Comparison of ENCODE assay signal across 1 cellular context in genomic region chr12:111597731-111598636, GRCh38.
A peak's percentile ranks its signal among the peaks of the same experiment; 100 is the strongest.
TF ChIP-seq lines count a peak whose summit lies in the region.

No MANE protein-coding gene starts in this region.

TF ChIP-seq in K562, 482 proteins besides CTCF, POLR2A, EP300 and RAD21 (continued from another document and continues in another):
- TF ChIP-seq PATZ1 (CRISPR knock-in tag; IDR thresholded peaks at IDR 0.05; ENCODE audit: borderline replicate concordance) (no peak), ZNF184 (CRISPR knock-in tag; IDR thresholded peaks at IDR 0.05) (no peak), ID3 (CRISPR knock-in tag; IDR thresholded peaks at IDR 0.05) (no peak), ID3 (tag; IDR thresholded peaks at IDR 0.05) (0 out of 2 replicates have a peak, but pooled peaks have one; percentile 7), SP2 (IDR thresholded peaks at IDR 0.05; ENCODE audit: extremely low read depth, low read depth, low read length, poor library complexity, severe bottlenecking) (no peak), RFX5 (IDR thresholded peaks at IDR 0.05; ENCODE audit: low read depth, low read length) (no peak), ZNF224 (CRISPR knock-in tag; IDR thresholded peaks at IDR 0.05) (no peak), CTBP1 (IDR thresholded peaks at IDR 0.05; ENCODE audit: borderline replicate concordance) (peak; percentile 29), ZNF584 (CRISPR knock-in tag; IDR thresholded peaks at IDR 0.05; ENCODE audit: low read depth) (peak; percentile 80; the same call in 1 of the 2 replicates), RBM17 (IDR thresholded peaks at IDR 0.05; ENCODE audit: borderline replicate concordance, low read depth, low read length) (no peak), ZBTB26 (CRISPR knock-in tag; IDR thresholded peaks at IDR 0.05) (no peak), YY1 (IDR thresholded peaks at IDR 0.05; ENCODE audit: borderline replicate concordance in 1 of 3, control insufficient read depth in 1 of 3, extremely low read depth in 1 of 3, insufficient read depth in 3 of 3, insufficient read length in 1 of 3, insufficient replicate concordance in 2 of 3, low read depth in 1 of 3, low read length in 2 of 3) (peak in 2 of 3 experiments; percentile 27 to 81), ZNF76 (CRISPR knock-in tag; IDR thresholded peaks at IDR 0.05; ENCODE audit: borderline replicate concordance) (no peak), POLR3G (IDR thresholded peaks at IDR 0.05; ENCODE audit: extremely low read depth, insufficient read length, insufficient replicate concordance) (no peak), KDM2B (CRISPR knock-in tag; IDR thresholded peaks at IDR 0.05) (no peak), EWSR1 (IDR thresholded peaks at IDR 0.05; ENCODE audit: borderline replicate concordance, low read depth, partially characterized antibody) (no peak), RBM25 (IDR thresholded peaks at IDR 0.05; ENCODE audit: low read depth, low read length, severe bottlenecking) (no peak), TEAD1 (CRISPR knock-in tag; IDR thresholded peaks at IDR 0.05) (no peak), NR0B1 (IDR thresholded peaks at IDR 0.05; ENCODE audit: partially characterized antibody) (no peak), GTF2A2 (tag; IDR thresholded peaks at IDR 0.05) (no peak), MCM3 (IDR thresholded peaks at IDR 0.05) (no peak), STAT5A (IDR thresholded peaks at IDR 0.05; ENCODE audit: borderline replicate concordance, low read length) (no peak), NFATC3 (IDR thresholded peaks at IDR 0.05) (no peak), TCF15 (CRISPR knock-in tag; IDR thresholded peaks at IDR 0.05) (no peak), JUNB (CRISPR knock-in tag; conservative IDR thresholded peaks at IDR 0.05) (no peak), HDAC8 (tag; IDR thresholded peaks at IDR 0.05) (no peak), KDM1A (IDR thresholded peaks at IDR 0.05) (peak in 1 of 2 experiments; percentile 62; a peak in 1 of 4 replicates), NR3C1 (CRISPR knock-in tag; IDR thresholded peaks at IDR 0.05) (no peak; the same call in 1 of the 2 replicates), ZNF146 (CRISPR knock-in tag; IDR thresholded peaks at IDR 0.05; ENCODE audit: unreplicated experiment) (no peak), ZNF282 (CRISPR knock-in tag; IDR thresholded peaks at IDR 0.05) (no peak), ZNF655 (CRISPR knock-in tag; IDR thresholded peaks at IDR 0.05) (no peak), NR1H2 (CRISPR knock-in tag; IDR thresholded peaks at IDR 0.05) (no peak; the same call in 1 of the 2 replicates), MAFF (IDR thresholded peaks at IDR 0.05; ENCODE audit: low read length) (no peak), ZFP30 (CRISPR knock-in tag; IDR thresholded peaks at IDR 0.05; ENCODE audit: borderline replicate concordance) (no peak), RBFOX2 (IDR thresholded peaks at IDR 0.05; ENCODE audit: low read depth, low read length) (peak; percentile 85), BHLHE40 (IDR thresholded peaks at IDR 0.05; ENCODE audit: low read length) (no peak), ZNF395 (CRISPR knock-in tag; IDR thresholded peaks at IDR 0.05) (no peak), ZBTB12 (CRISPR knock-in tag; IDR thresholded peaks at IDR 0.05) (no peak), ZNF764 (CRISPR knock-in tag; IDR thresholded peaks at IDR 0.05; ENCODE audit: low read depth) (no peak), E2F3 (CRISPR knock-in tag; IDR thresholded peaks at IDR 0.05) (no peak), ZBTB33 (CRISPR knock-in tag; IDR thresholded peaks at IDR 0.05) (no peak), RB1 (IDR thresholded peaks at IDR 0.05; ENCODE audit: low read depth) (0 out of 2 replicates have a peak, but pooled peaks have one; percentile 28), ZBTB2 (IDR thresholded peaks at IDR 0.05) (no peak), REST (CRISPR knock-in tag; IDR thresholded peaks at IDR 0.05; ENCODE audit: low read depth) (no peak), ZNF507 (tag; conservative IDR thresholded peaks at IDR 0.05) (no peak), SMAD4 (CRISPR knock-in tag; conservative IDR thresholded peaks at IDR 0.05) (peak; percentile 40; the same call in 1 of the 2 replicates), CHCHD3 (CRISPR knock-in tag; IDR thresholded peaks at IDR 0.05) (no peak), L3MBTL2 (IDR thresholded peaks at IDR 0.05) (no peak)
